In the genomic region with DNA sequence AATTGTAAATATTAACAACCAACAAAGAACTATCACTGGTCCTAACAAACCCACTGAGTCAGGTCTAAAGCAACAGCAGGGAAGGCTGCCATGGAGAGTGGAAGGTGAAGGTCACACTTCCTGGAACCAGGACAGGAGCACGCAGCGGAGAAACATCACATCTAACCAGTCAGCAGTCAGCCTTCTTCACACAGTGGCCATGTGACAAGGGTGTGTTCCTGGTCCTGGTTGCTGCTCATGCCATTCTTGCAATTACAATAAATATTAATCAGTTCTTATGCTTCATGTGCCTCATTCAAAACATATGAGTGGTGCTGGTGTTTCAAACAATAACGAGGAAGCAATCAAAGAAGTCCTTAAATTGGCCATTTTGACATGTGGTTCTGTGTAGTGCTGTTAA, we compare ENCODE assay signal across 18 cellular contexts.
"Had no signal": no experiment of that assay in that cellular context is flagged by ENCODE, and none has a peak within 500 bp of the region (broad histone marks: within the 10 kb centered on the region; RNA-seq: fewer than 3 reads in every experiment).

No MANE protein-coding gene starts in this region.

- DNase-seq: activated CD4-positive, alpha-beta T cell treated with anti-CD3 and anti-CD28 coated beads, Interleukin-2, amount 50 U/mL, for 4 hours; activated CD4-positive, CD25-positive, alpha-beta regulatory T cell treated with anti-CD3 and anti-CD28 coated beads, Interleukin-2, amount 50 U/mL, for 72 hours; activated naive CD4-positive, alpha-beta T cell treated with Interleukin-2 at 50 U/mL for 16 hours; activated T-cell treated with anti-CD3 and anti-CD28 coated beads for 4 hours; effector memory CD4-positive, alpha-beta T cell; hippocampal formation; kidney; left ventricle myocardium inferior; natural killer cell; right cardiac atrium; small intestine; stimulated activated naive CD8-positive, alpha-beta T cell treated with anti-CD3 and anti-CD28 coated beads, Interleukin-15, Interleukin-2, amounts not matched to agents 100 U/mL and 50 U/mL, for 24 hours; T-helper 1 cell; upper lobe of left lung had no signal

- H3K4me1 Mint-ChIP-seq: memory B cell had no signal

- H3K27ac Mint-ChIP-seq: dendritic cell treated with granulocyte-macrophage colony-stimulating factor and Interleukin-4, amounts not matched to agents 40 ng/mL and 50 ng/mL, for 4 days; memory B cell had no signal

- H3K27me3 Mint-ChIP-seq: dendritic cell treated with granulocyte-macrophage colony-stimulating factor and Interleukin-4, amounts not matched to agents 40 ng/mL and 50 ng/mL, for 4 days; memory B cell had no signal

- H3K27me3 ChIP-seq: ascending aorta, upper lobe of left lung had no signal

- H3K4me3 ChIP-seq: ascending aorta, left ventricle myocardium inferior, upper lobe of left lung had no signal

- ATAC-seq: natural killer cell; right cardiac atrium; stimulated activated naive CD8-positive, alpha-beta T cell treated with anti-CD3 and anti-CD28 coated beads, Interleukin-15, Interleukin-2, amounts not matched to agents 100 U/mL and 50 U/mL, for 24 hours had no signal

- H3K4me3 Mint-ChIP-seq: dendritic cell treated with granulocyte-macrophage colony-stimulating factor and Interleukin-4, amounts not matched to agents 40 ng/mL and 50 ng/mL, for 4 days; memory B cell; natural killer cell had no signal

- H3K9me3 ChIP-seq: ascending aorta, left ventricle myocardium inferior, neutrophil, upper lobe of left lung had no signal

- H3K36me3 ChIP-seq: ascending aorta, left ventricle myocardium inferior, neutrophil, upper lobe of left lung had no signal

- H3K9me3 Mint-ChIP-seq: dendritic cell treated with granulocyte-macrophage colony-stimulating factor and Interleukin-4, amounts not matched to agents 40 ng/mL and 50 ng/mL, for 4 days; natural killer cell had no signal

- H3K27ac ChIP-seq: ascending aorta, left ventricle myocardium inferior, neutrophil, upper lobe of left lung had no signal

- H3K4me1 ChIP-seq: ascending aorta, left ventricle myocardium inferior, upper lobe of left lung had no signal
